18 cellular contexts compared by ENCODE assay signal in genomic region chr19:33802001-33802400, GRCh38. TPM values are rescaled to one million over a fixed set of nuclear protein-coding genes. Genes with fewer than 3 reads are reported as not detected.
DNase-seq lines count a peak whose midpoint lies in the region; ATAC-seq, FAIRE-seq and TF ChIP-seq lines count a peak whose summit lies in the region.
"Had no signal": no experiment of that assay in that cellular context is flagged by ENCODE, and none has a peak within 500 bp of the region (broad histone marks: within the 10 kb centered on the region; RNA-seq: fewer than 3 reads in every experiment).

No MANE protein-coding gene starts in this region.

- no peak for FAIRE-seq in K562 (lab: Jason Lieb, UNC)
- FAIRE-seq: A204.1, GM19239, H54 had no signal

- H2BK12ac ChIP-seq in neuronal stem cell (ENCODE audit: low read length): no peak overlapping the region

- H2BK5ac ChIP-seq in neuronal stem cell (ENCODE audit: low read length): peak overlapping the region; percentile 35

- no peaks in the 10 kb centered on the region for H3K9me3 ChIP-seq in BLaER1
- no peaks in the 10 kb centered on the region for H3K9me3 ChIP-seq in K562 (replicated peaks; ENCODE audit: control insufficient read depth, insufficient read depth, low read depth, low read length)
- H3K9me3 ChIP-seq in neuronal stem cell (replicated peaks in 1 of 2; ENCODE audit: control insufficient read depth in 2 of 2, insufficient read depth in 1 of 2, low read depth in 1 of 2, low read length in 2 of 2): peaks cover 0 to 3% of the 10 kb centered on the region in 2 donors
- H3K9me3 ChIP-seq: BE2C, Caco-2 had no signal

- 91% methylated on average over 9 of the region's 10 CpGs for whole genome bisulfite sequencing in K562 (ENCODE audit: insufficient coverage, low coverage, missing lambda C conversion rate)
- WGBS in neuronal stem cell (ENCODE audit: extremely low coverage in 2 of 2, insufficient read length in 2 of 2, insufficient replicate concordance in 1 of 2), 2 donors: no CpG with 5 or more reads among the region's 10 CpGs

- no peak for TF ChIP-seq RAD21 in K562 (CRISPR knock-in tag; conservative IDR thresholded peaks at IDR 0.05 in 1 of 2, IDR thresholded peaks at IDR 0.05 in 1 of 2)

- H3K4me2 ChIP-seq in BLaER1: peak overlapping the region; percentile 49
- H3K4me2 ChIP-seq in K562 (ENCODE audit: insufficient read depth, low read length): no peak overlapping the region
- H3K4me2 ChIP-seq in neuronal stem cell (ENCODE audit: insufficient read depth, low read length, poor library complexity, severe bottlenecking): no peak overlapping the region

- TF ChIP-seq POLR2A in K562 (conservative IDR thresholded peaks at IDR 0.05): no peak

- H3K9ac ChIP-seq in BLaER1: 0 out of 2 replicates have a peak overlapping the region, but pooled peaks have one; percentile 34
- no peak overlapping the region for H3K9ac ChIP-seq in K562 (ENCODE audit: insufficient read depth in 1 of 2, low read depth in 2 of 2, low read length in 2 of 2)
- no peak overlapping the region for H3K9ac ChIP-seq in neuronal stem cell (ENCODE audit: low read depth, low read length, poor library complexity)
- H3K9ac ChIP-seq: GM23248 had no signal

- H3K27me3 ChIP-seq in BLaER1 (no peaks in the 10 kb centered on the region), K562 (ENCODE audit: control insufficient read depth in 2 of 2, insufficient read depth in 2 of 2, low read length in 2 of 2) (no peaks in the 10 kb centered on the region), neuronal stem cell (ENCODE audit: control insufficient read depth in 3 of 3, insufficient read depth in 3 of 3, low read depth in 1 of 3, low read length in 3 of 3) (no peaks in the 10 kb centered on the region)
- H3K27me3 ChIP-seq: BE2C had no signal

- peak overlapping the region; percentile 51; the same call in 1 of the 2 replicates for H3K27ac ChIP-seq in BLaER1
- H3K27ac ChIP-seq in K562 (ENCODE audit: extremely low read depth, low read depth, low read length): no peak overlapping the region
- no peak overlapping the region for H3K27ac ChIP-seq in neuronal stem cell (replicated peaks; ENCODE audit: low read length)
- H3K27ac ChIP-seq: GM23248 had no signal

- no peak overlapping the region for H3K4ac ChIP-seq in neuronal stem cell (ENCODE audit: low read length)

- H3K4me1 ChIP-seq in BLaER1 (peaks cover 45% of the 10 kb centered on the region), K562 (replicated peaks in 1 of 2; ENCODE audit: control insufficient read depth in 2 of 2, insufficient read depth in 2 of 2, low read length in 2 of 2) (peaks cover 0 to 22% of the 10 kb centered on the region in 2 experiments; a peak in 2 of 5 replicates), neuronal stem cell (ENCODE audit: control insufficient read depth in 2 of 2, insufficient read depth in 1 of 2, low read depth in 1 of 2, low read length in 2 of 2) (peaks cover 7 to 8% of the 10 kb centered on the region in 2 donors)
- H3K4me1 ChIP-seq: Caco-2 had no signal

- BruUV-seq in K562 (replicated peaks; lab: Mats Ljungman, UMichigan): no TSS peak

- peaks cover 19% of the 10 kb centered on the region for H3K79me1 ChIP-seq in neuronal stem cell (ENCODE audit: low read depth, low read length)

- peaks cover 80% of the 10 kb centered on the region for H4K20me1 ChIP-seq in BLaER1
- H4K20me1 ChIP-seq in K562 (replicated peaks; ENCODE audit: control insufficient read depth, insufficient read depth, low read length): no peaks in the 10 kb centered on the region

- no peak overlapping the region for H3K18ac ChIP-seq in neuronal stem cell (ENCODE audit: low read length)

- H3K79me2 ChIP-seq in K562 (ENCODE audit: control insufficient read depth, insufficient read depth, low read length): peaks cover 5% of the 10 kb centered on the region; the same call in 2 of the 3 replicates

- peak overlapping the region; percentile 63 for H3K14ac ChIP-seq in neuronal stem cell (ENCODE audit: low read length)

- H2AK5ac ChIP-seq in neuronal stem cell (ENCODE audit: low read depth, low read length): no peak overlapping the region

- in situ Hi-C loops in K562 (cut with MboI) (no loop called here), KBM-7 (cut with MboI; ENCODE audit: low pct_unique_long_range_greater_than_20kb, low sequenced_read_pairs) (no loop called here)

- no peak overlapping the region for H2AFZ ChIP-seq in K562 (ENCODE audit: low read depth, low read length)
- H2AFZ ChIP-seq in neuronal stem cell (ENCODE audit: low read length): no peak overlapping the region
- H2AFZ ChIP-seq: GM23248 had no signal

- ATAC-seq in K562: no peak
- no peak for ATAC-seq in GM21529 (IDR thresholded peaks at IDR 0.05; ENCODE audit: unreplicated experiment)
- ATAC-seq: HCT116 had no signal

- H3K36me3 ChIP-seq in BLaER1 (peaks cover 73% of the 10 kb centered on the region), K562 (ENCODE audit: control insufficient read depth, insufficient read depth, low read length) (peaks cover 78% of the 10 kb centered on the region; the same call in 2 of the 3 replicates), neuronal stem cell (replicated peaks in 1 of 2; ENCODE audit: control insufficient read depth in 2 of 2, insufficient read depth in 2 of 2, low read length in 2 of 2) (peaks cover 49 to 85% of the 10 kb centered on the region in 2 donors)

- CTCF ChIA-PET in K562 (lab: Yijun Ruan, JAX; ENCODE audit: low intra/inter-chr PET ratio): no interaction called here

- no peak overlapping the region for H4K8ac ChIP-seq in neuronal stem cell (ENCODE audit: low read depth, low read length)

- H3K4me3 ChIP-seq in BLaER1: no peak overlapping the region
- no peak overlapping the region for H3K4me3 ChIP-seq in K562
- H3K4me3 ChIP-seq in neuronal stem cell (ENCODE audit: low read length in 2 of 2): no peak overlapping the region
- H3K4me3 ChIP-seq: GM23248 had no signal

- POLR2A ChIA-PET in K562 (lab: Yijun Ruan, JAX): interaction anchor here (0.7 kb wide), 1 partner anchor 8 kb away, joined by 4 read pairs; no protein-coding TSS in a partner anchor

- no peaks in the 10 kb centered on the region for H3K9me1 ChIP-seq in K562 (ENCODE audit: control insufficient read depth, insufficient read depth, low read length)

- no peak for TF ChIP-seq CTCF in K562 (IDR thresholded peaks at IDR 0.05 in 2 of 3, conservative IDR thresholded peaks at IDR 0.05 in 1 of 3; ENCODE audit: insufficient read depth in 2 of 3, low read depth in 1 of 3, low read length in 3 of 3)

- H3K23ac ChIP-seq in neuronal stem cell (ENCODE audit: low read depth, low read length, poor library complexity): peak overlapping the region; percentile 11

- no peak for TF ChIP-seq EP300 in K562 (IDR thresholded peaks at IDR 0.05; ENCODE audit: low read length)

- DNase-seq in NCI-H226 (peak; percentile 35), K562 (ENCODE audit: extremely low read depth in 1 of 4, low spot score in 3 of 4) (no peak), neuronal stem cell (ENCODE audit: low spot score) (no peak), KBM-7 (no peak), NCI-H774 (lab: John Stamatoyannopoulos, UW) (no peak), KG1 (lab: John Stamatoyannopoulos, UW) (no peak)
- DNase-seq: BE2C; Caco-2; CD8-positive, alpha-beta memory T cell; DMS53; GF-D8; GM23248 had no signal

- H2BK120ac ChIP-seq in neuronal stem cell (ENCODE audit: low read depth, low read length): no peak overlapping the region

- H2BK15ac ChIP-seq in neuronal stem cell (ENCODE audit: low read length): no peak overlapping the region

- H4K91ac ChIP-seq in neuronal stem cell (ENCODE audit: low read depth, low read length, poor library complexity): no peak overlapping the region

- intact Hi-C loops in K562 (cut with micrococcal nuclease): no loop called here

TF ChIP-seq in K562, 482 proteins besides CTCF, POLR2A, EP300 and RAD21:
- TF ChIP-seq POLR2G (IDR thresholded peaks at IDR 0.05; ENCODE audit: low read depth, low read length) (0 out of 2 replicates have a peak, but pooled peaks have one; percentile 11), ELF2 (CRISPR knock-in tag; IDR thresholded peaks at IDR 0.05) (no peak), FOXA3 (CRISPR knock-in tag; conservative IDR thresholded peaks at IDR 0.05 in 1 of 2, IDR thresholded peaks at IDR 0.05 in 1 of 2) (no peak), ZNF24 (IDR thresholded peaks at IDR 0.05) (no peak)
- TF ChIP-seq, protein P1, sequence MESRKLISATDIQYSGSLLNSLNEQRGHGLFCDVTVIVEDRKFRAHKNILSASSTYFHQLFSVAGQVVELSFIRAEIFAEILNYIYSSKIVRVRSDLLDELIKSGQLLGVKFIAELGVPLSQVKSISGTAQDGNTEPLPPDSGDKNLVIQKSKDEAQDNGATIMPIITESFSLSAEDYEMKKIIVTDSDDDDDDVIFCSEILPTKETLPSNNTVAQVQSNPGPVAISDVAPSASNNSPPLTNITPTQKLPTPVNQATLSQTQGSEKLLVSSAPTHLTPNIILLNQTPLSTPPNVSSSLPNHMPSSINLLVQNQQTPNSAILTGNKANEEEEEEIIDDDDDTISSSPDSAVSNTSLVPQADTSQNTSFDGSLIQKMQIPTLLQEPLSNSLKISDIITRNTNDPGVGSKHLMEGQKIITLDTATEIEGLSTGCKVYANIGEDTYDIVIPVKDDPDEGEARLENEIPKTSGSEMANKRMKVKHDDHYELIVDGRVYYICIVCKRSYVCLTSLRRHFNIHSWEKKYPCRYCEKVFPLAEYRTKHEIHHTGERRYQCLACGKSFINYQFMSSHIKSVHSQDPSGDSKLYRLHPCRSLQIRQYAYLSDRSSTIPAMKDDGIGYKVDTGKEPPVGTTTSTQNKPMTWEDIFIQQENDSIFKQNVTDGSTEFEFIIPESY (CRISPR knock-in tag; IDR thresholded peaks at IDR 0.05): no peak

RNA-seq across cellular contexts. Expression of gene KCTD15, which starts 5.3 kb away (rescaled TPM):
- 22.8 and 48.8 TPM in 2 replicates for total RNA-seq in K562 (2011; cell fraction: chromatin; rRNA removed; ENCODE audit: low replicate concordance)
- 33.6 and 36.5 TPM in 2 replicates for total RNA-seq in K562 (2011; cell fraction: nucleolus; rRNA removed)
- 23.7 and 24.2 TPM in 2 replicates for total RNA-seq in K562 (2011; cell fraction: nucleoplasm; rRNA removed)
- 42.0 and 46.5 TPM in 2 replicates for total RNA-seq in K562 (2014; rRNA removed)
- total RNA-seq in K562 (2014; rRNA removed; fragmentation: Illumina TruSeq; extraction: Trizol): 6.0 and 6.7 TPM in 2 replicates
- total RNA-seq in K562 (2015; rRNA removed; fragmentation: Illumina TruSeq; extraction: Trizol): 11.8 and 14.4 TPM in 2 replicates
- 26.5 and 29.7 TPM in 2 replicates for total RNA-seq in K562 (2021)
- polyA plus RNA-seq in K562 (2011; rRNA removed): 14.2 and 19.8 TPM in 2 replicates
- 25.0 and 63.1 TPM in 2 replicates for polyA plus RNA-seq in K562 (2011; cell fraction: cytosol; rRNA removed)
- 52.6 and 84.5 TPM in 2 replicates for polyA plus RNA-seq in K562 (2011; cell fraction: nucleus; rRNA removed)
- 20.4 and 37.0 TPM in 2 replicates for polyA plus RNA-seq in K562 (2012)
- polyA plus RNA-seq in K562 (2014; fragmentation: Illumina TruSeq; extraction: Trizol): 10.1 and 25.5 TPM in 2 replicates
- polyA plus RNA-seq in K562 (2014; fragmentation: Nextera tagmentation; extraction: Ambion mirVana): 1 to 10 TPM; 1.7 TPM
- polyA plus RNA-seq in K562 (2014; rRNA removed): 31.2 and 49.0 TPM in 2 replicates
- 6.6 and 9.7 TPM in 2 replicates for polyA minus RNA-seq in K562 (2011; rRNA and poly(A)+ RNA removed)
- polyA minus RNA-seq in K562 (2011; cell fraction: cytosol; rRNA and poly(A)+ RNA removed): 12.0 and 13.4 TPM in 2 replicates
- polyA minus RNA-seq in K562 (2011; cell fraction: nucleus; rRNA and poly(A)+ RNA removed): 9.3 and 10.2 TPM in 2 replicates
- 20.7 TPM for polyA plus RNA-seq in neuronal stem cell (2013, experiment 1 of 2)
- 20.9 TPM for polyA plus RNA-seq in neuronal stem cell (2013, experiment 2 of 2)
